1 cellular context compared by ENCODE assay signal in genomic region chr20:50652702-50653294, GRCh38.
TF ChIP-seq lines count a peak whose summit lies in the region.

No MANE protein-coding gene starts in this region.

TF ChIP-seq in WTC11, 78 proteins besides CTCF, POLR2A, EP300 and RAD21 (continued from another document):
- TF ChIP-seq ZNF512 (CRISPR knock-in tag; IDR thresholded peaks at IDR 0.05; ENCODE audit: borderline replicate concordance) (no peak), ZNF416 (CRISPR knock-in tag; IDR thresholded peaks at IDR 0.05) (no peak), ZNF532 (CRISPR knock-in tag; IDR thresholded peaks at IDR 0.05; ENCODE audit: borderline replicate concordance) (no peak), AR (CRISPR knock-in tag; IDR thresholded peaks at IDR 0.05) (no peak), NR3C1 (CRISPR knock-in tag; conservative IDR thresholded peaks at IDR 0.05; ENCODE audit: low read depth) (no peak), FOXJ3 (CRISPR knock-in tag; IDR thresholded peaks at IDR 0.05; ENCODE audit: borderline replicate concordance) (no peak), AFF4 (CRISPR knock-in tag; IDR thresholded peaks at IDR 0.05; ENCODE audit: borderline replicate concordance) (no peak)
